1 cellular context compared by ENCODE assay signal in genomic region chr1:233598891-233599541, GRCh38.
TF ChIP-seq lines count a peak whose summit lies in the region.

No MANE protein-coding gene starts in this region.

TF ChIP-seq in GM12878, 131 proteins besides CTCF, POLR2A, EP300 and RAD21 (continued from another document and continues in another):
- TF ChIP-seq MEF2A (IDR thresholded peaks at IDR 0.05; ENCODE audit: insufficient read depth, low read depth, low read length): peak; percentile 90
- TF ChIP-seq JUND (IDR thresholded peaks at IDR 0.05; ENCODE audit: low read depth, low read length): no peak
- TF ChIP-seq ZSCAN29 (IDR thresholded peaks at IDR 0.05): no peak
- no peak for TF ChIP-seq SRF (IDR thresholded peaks at IDR 0.05; ENCODE audit: low read depth in 2 of 2, low read length in 2 of 2)
- no peak for TF ChIP-seq CHD1 (IDR thresholded peaks at IDR 0.05; ENCODE audit: low read depth, low read length)
- TF ChIP-seq TARDBP (IDR thresholded peaks at IDR 0.05; ENCODE audit: borderline replicate concordance): no peak; the same call in 1 of the 2 replicates
- TF ChIP-seq CEBPZ (IDR thresholded peaks at IDR 0.05; ENCODE audit: low read depth, low read length): no peak
- TF ChIP-seq NFXL1 (IDR thresholded peaks at IDR 0.05; ENCODE audit: borderline replicate concordance): no peak
- TF ChIP-seq, protein P1, sequence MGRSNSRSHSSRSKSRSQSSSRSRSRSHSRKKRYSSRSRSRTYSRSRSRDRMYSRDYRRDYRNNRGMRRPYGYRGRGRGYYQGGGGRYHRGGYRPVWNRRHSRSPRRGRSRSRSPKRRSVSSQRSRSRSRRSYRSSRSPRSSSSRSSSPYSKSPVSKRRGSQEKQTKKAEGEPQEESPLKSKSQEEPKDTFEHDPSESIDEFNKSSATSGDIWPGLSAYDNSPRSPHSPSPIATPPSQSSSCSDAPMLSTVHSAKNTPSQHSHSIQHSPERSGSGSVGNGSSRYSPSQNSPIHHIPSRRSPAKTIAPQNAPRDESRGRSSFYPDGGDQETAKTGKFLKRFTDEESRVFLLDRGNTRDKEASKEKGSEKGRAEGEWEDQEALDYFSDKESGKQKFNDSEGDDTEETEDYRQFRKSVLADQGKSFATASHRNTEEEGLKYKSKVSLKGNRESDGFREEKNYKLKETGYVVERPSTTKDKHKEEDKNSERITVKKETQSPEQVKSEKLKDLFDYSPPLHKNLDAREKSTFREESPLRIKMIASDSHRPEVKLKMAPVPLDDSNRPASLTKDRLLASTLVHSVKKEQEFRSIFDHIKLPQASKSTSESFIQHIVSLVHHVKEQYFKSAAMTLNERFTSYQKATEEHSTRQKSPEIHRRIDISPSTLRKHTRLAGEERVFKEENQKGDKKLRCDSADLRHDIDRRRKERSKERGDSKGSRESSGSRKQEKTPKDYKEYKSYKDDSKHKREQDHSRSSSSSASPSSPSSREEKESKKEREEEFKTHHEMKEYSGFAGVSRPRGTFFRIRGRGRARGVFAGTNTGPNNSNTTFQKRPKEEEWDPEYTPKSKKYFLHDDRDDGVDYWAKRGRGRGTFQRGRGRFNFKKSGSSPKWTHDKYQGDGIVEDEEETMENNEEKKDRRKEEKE (IDR thresholded peaks at IDR 0.05): no peak
- TF ChIP-seq TAF1 (IDR thresholded peaks at IDR 0.05; ENCODE audit: borderline replicate concordance, low read depth, low read length): no peak
- TF ChIP-seq STAT1 (conservative IDR thresholded peaks at IDR 0.05): no peak
- TF ChIP-seq ZBTB4 (CRISPR knock-in tag; IDR thresholded peaks at IDR 0.05): no peak
- TF ChIP-seq, protein P2, sequence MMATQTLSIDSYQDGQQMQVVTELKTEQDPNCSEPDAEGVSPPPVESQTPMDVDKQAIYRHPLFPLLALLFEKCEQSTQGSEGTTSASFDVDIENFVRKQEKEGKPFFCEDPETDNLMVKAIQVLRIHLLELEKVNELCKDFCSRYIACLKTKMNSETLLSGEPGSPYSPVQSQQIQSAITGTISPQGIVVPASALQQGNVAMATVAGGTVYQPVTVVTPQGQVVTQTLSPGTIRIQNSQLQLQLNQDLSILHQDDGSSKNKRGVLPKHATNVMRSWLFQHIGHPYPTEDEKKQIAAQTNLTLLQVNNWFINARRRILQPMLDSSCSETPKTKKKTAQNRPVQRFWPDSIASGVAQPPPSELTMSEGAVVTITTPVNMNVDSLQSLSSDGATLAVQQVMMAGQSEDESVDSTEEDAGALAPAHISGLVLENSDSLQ (IDR thresholded peaks at IDR 0.05): peak; percentile 96
- TF ChIP-seq WRNIP1 (IDR thresholded peaks at IDR 0.05; ENCODE audit: borderline replicate concordance, low read depth, low read length): no peak
- TF ChIP-seq GATAD2B (conservative IDR thresholded peaks at IDR 0.05; ENCODE audit: low read depth): no peak
- peak; percentile 70; the same call in 1 of the 2 replicates for TF ChIP-seq BMI1 (IDR thresholded peaks at IDR 0.05; ENCODE audit: borderline replicate concordance)
- 0 out of 2 replicates have a peak, but pooled peaks have one; percentile 68 for TF ChIP-seq CHD4 (IDR thresholded peaks at IDR 0.05)
- no peak for TF ChIP-seq BRCA1 (IDR thresholded peaks at IDR 0.05; ENCODE audit: low read depth, low read length)
- no peak for TF ChIP-seq POLR2AphosphoS5 (IDR thresholded peaks at IDR 0.05; ENCODE audit: low read length)
- TF ChIP-seq, protein P3, sequence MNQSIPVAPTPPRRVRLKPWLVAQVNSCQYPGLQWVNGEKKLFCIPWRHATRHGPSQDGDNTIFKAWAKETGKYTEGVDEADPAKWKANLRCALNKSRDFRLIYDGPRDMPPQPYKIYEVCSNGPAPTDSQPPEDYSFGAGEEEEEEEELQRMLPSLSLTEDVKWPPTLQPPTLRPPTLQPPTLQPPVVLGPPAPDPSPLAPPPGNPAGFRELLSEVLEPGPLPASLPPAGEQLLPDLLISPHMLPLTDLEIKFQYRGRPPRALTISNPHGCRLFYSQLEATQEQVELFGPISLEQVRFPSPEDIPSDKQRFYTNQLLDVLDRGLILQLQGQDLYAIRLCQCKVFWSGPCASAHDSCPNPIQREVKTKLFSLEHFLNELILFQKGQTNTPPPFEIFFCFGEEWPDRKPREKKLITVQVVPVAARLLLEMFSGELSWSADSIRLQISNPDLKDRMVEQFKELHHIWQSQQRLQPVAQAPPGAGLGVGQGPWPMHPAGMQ (IDR thresholded peaks at IDR 0.05; ENCODE audit: borderline replicate concordance): no peak
- no peak for TF ChIP-seq NRF1 (conservative IDR thresholded peaks at IDR 0.05; ENCODE audit: low read depth, low read length)
- TF ChIP-seq ASH2L (IDR thresholded peaks at IDR 0.05; ENCODE audit: borderline replicate concordance, low read depth): 0 out of 2 replicates have a peak, but pooled peaks have one; percentile 26
- TF ChIP-seq, protein P4, sequence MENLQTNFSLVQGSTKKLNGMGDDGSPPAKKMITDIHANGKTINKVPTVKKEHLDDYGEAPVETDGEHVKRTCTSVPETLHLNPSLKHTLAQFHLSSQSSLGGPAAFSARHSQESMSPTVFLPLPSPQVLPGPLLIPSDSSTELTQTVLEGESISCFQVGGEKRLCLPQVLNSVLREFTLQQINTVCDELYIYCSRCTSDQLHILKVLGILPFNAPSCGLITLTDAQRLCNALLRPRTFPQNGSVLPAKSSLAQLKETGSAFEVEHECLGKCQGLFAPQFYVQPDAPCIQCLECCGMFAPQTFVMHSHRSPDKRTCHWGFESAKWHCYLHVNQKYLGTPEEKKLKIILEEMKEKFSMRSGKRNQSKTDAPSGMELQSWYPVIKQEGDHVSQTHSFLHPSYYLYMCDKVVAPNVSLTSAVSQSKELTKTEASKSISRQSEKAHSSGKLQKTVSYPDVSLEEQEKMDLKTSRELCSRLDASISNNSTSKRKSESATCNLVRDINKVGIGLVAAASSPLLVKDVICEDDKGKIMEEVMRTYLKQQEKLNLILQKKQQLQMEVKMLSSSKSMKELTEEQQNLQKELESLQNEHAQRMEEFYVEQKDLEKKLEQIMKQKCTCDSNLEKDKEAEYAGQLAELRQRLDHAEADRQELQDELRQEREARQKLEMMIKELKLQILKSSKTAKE (IDR thresholded peaks at IDR 0.05; ENCODE audit: low read depth, poor library complexity, severe bottlenecking): peak; percentile 92
- no peak for TF ChIP-seq ZNF274 (IDR thresholded peaks at IDR 0.05; ENCODE audit: insufficient read depth, insufficient read length)
- no peak for TF ChIP-seq SMARCA5 (IDR thresholded peaks at IDR 0.05)
- no peak for TF ChIP-seq HDAC2 (IDR thresholded peaks at IDR 0.05)
- TF ChIP-seq ZBED1 (IDR thresholded peaks at IDR 0.05; ENCODE audit: borderline replicate concordance): peak; percentile 88
- 0 out of 2 replicates have a peak, but pooled peaks have one; percentile 41 for TF ChIP-seq CBX5 (IDR thresholded peaks at IDR 0.05; ENCODE audit: low read depth)
- TF ChIP-seq ZNF384 (IDR thresholded peaks at IDR 0.05; ENCODE audit: borderline replicate concordance, low read depth, low read length): no peak
- TF ChIP-seq SMC3 (IDR thresholded peaks at IDR 0.05; ENCODE audit: borderline replicate concordance, low read length): peak; percentile 7; the same call in 1 of the 2 replicates
- TF ChIP-seq KLF5 (IDR thresholded peaks at IDR 0.05; ENCODE audit: partially characterized antibody): no peak
- peak; percentile 36; the same call in 1 of the 2 replicates for TF ChIP-seq TCF12 (IDR thresholded peaks at IDR 0.05; ENCODE audit: low read depth, low read length)
- peak; percentile 69; the same call in 1 of the 2 replicates for TF ChIP-seq CREB1 (IDR thresholded peaks at IDR 0.05; ENCODE audit: low read depth)
- no peak; the same call in 1 of the 2 replicates for TF ChIP-seq MXI1 (IDR thresholded peaks at IDR 0.05; ENCODE audit: low read depth, low read length)
- TF ChIP-seq NFIC (IDR thresholded peaks at IDR 0.05; ENCODE audit: low read depth, low read length): peak; percentile 99
- peak; percentile 90 for TF ChIP-seq CREM (IDR thresholded peaks at IDR 0.05; ENCODE audit: low read depth)
- TF ChIP-seq, protein P5, sequence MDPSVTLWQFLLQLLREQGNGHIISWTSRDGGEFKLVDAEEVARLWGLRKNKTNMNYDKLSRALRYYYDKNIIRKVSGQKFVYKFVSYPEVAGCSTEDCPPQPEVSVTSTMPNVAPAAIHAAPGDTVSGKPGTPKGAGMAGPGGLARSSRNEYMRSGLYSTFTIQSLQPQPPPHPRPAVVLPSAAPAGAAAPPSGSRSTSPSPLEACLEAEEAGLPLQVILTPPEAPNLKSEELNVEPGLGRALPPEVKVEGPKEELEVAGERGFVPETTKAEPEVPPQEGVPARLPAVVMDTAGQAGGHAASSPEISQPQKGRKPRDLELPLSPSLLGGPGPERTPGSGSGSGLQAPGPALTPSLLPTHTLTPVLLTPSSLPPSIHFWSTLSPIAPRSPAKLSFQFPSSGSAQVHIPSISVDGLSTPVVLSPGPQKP (IDR thresholded peaks at IDR 0.05; ENCODE audit: low read depth, low read length): no peak
- TF ChIP-seq CUX1 (IDR thresholded peaks at IDR 0.05; ENCODE audit: insufficient replicate concordance, low read depth, low read length): peak; percentile 89
- TF ChIP-seq HCFC1 (IDR thresholded peaks at IDR 0.05; ENCODE audit: low read length): no peak
